14 cellular contexts compared by ENCODE assay signal in genomic region chr12:57389033-57389432, GRCh38. TPM values are rescaled to one million over a fixed set of nuclear protein-coding genes. Genes with fewer than 3 reads are reported as not detected.
DNase-seq lines count a peak whose midpoint lies in the region; ATAC-seq and TF ChIP-seq lines count a peak whose summit lies in the region.
"Had no signal": no experiment of that assay in that cellular context is flagged by ENCODE, and none has a peak within 500 bp of the region (broad histone marks: within the 10 kb centered on the region; RNA-seq: fewer than 3 reads in every experiment).

No MANE protein-coding gene starts in this region.

- no peak overlapping the region for H3K4me2 ChIP-seq in H9 (ENCODE audit: insufficient read depth, insufficient read length, low read length)

- H3K23ac ChIP-seq in H9 (ENCODE audit: insufficient read length, low read depth, low read length), result no peak overlapping the region

- TF ChIP-seq CTCF in cardiac fibroblast (IDR thresholded peaks at IDR 0.05; ENCODE audit: low read depth, low read length) (no peak), type B pancreatic cell (conservative IDR thresholded peaks at IDR 0.05) (no peak), H9 (conservative IDR thresholded peaks at IDR 0.05) (no peak)

- no peak for ATAC-seq in HG03139 (IDR thresholded peaks at IDR 0.05; ENCODE audit: unreplicated experiment)

- WGBS in H9 (ENCODE audit: extremely low coverage, insufficient read length, low lambda C conversion rate), result no CpG with 5 or more reads among the region's 3 CpGs

- no peaks in the 10 kb centered on the region for H3K27me3 ChIP-seq in H9 (ENCODE audit: insufficient read depth, low read length)

- H3K27ac ChIP-seq in H9 (ENCODE audit: insufficient read length, low read depth, low read length), result no peak overlapping the region

- in situ Hi-C loops in Caki2 (cut with HindIII; ENCODE audit: low pct_unique_long_range_greater_than_20kb, low sequenced_read_pairs), result no loop called here

- no peak overlapping the region for H3K4me3 Mint-ChIP-seq in type B pancreatic cell
- no peak overlapping the region for H3K4me3 Mint-ChIP-seq in H9
- H3K4me3 Mint-ChIP-seq: activated naive CD8-positive, alpha-beta T cell had no signal

- H3K36me3 Mint-ChIP-seq in type B pancreatic cell (peaks cover 21% of the 10 kb centered on the region), H9 (ENCODE audit: insufficient read depth in 1 of 3, low read depth in 3 of 3) (peaks cover 6 to 36% (median 27%) of the 10 kb centered on the region in 3 experiments)

- H3K4ac ChIP-seq in H9 (ENCODE audit: low read depth, low read length), result no peak overlapping the region

- no peak overlapping the region for H2BK120ac ChIP-seq in H9 (ENCODE audit: low read depth, low read length, poor library complexity, severe bottlenecking)

- no peaks in the 10 kb centered on the region; the same call in 1 of the 2 replicates for H3K4me1 ChIP-seq in H9 (ENCODE audit: insufficient read depth, low read length)

- H2BK20ac ChIP-seq in H9 (ENCODE audit: low read depth, low read length, poor library complexity, severe bottlenecking), result no peak overlapping the region

- H2BK5ac ChIP-seq in H9 (ENCODE audit: insufficient read length, low read length), result no peak overlapping the region

- H4K91ac ChIP-seq in H9 (ENCODE audit: insufficient read length, low read depth, low read length), result no peak overlapping the region

- no peak overlapping the region for H3K4me3 ChIP-seq in cardiac fibroblast (replicated peaks in 1 of 2; ENCODE audit: low read depth in 2 of 2, low read length in 2 of 2)

- no peak overlapping the region for H3K14ac ChIP-seq in H9 (ENCODE audit: insufficient read depth, low read length)

- no peak overlapping the region for H2BK12ac ChIP-seq in H9 (ENCODE audit: insufficient read length, low read depth, low read length)

- H3K79me1 ChIP-seq in H9 (ENCODE audit: insufficient read depth, low read depth, low read length, poor library complexity, severe bottlenecking), result no peaks in the 10 kb centered on the region

- H3T11ph ChIP-seq in H9 (ENCODE audit: low read length), result no peak overlapping the region

- H4K5ac ChIP-seq in H9 (ENCODE audit: insufficient read length, low read depth, low read length), result no peak overlapping the region

- no peak overlapping the region for H2AK5ac ChIP-seq in H9 (ENCODE audit: insufficient read length, low read length)

- H4K8ac ChIP-seq in H9 (replicated peaks; ENCODE audit: insufficient read length, low read depth, low read length), result no peak overlapping the region

- H3K9me3 ChIP-seq in H9 (ENCODE audit: control insufficient read depth, low read depth, low read length), result no peaks in the 10 kb centered on the region

- H3K27me3 Mint-ChIP-seq in type B pancreatic cell (no peaks in the 10 kb centered on the region), H9 (ENCODE audit: low read depth) (no peaks in the 10 kb centered on the region)
- H3K27me3 Mint-ChIP-seq: activated naive CD8-positive, alpha-beta T cell had no signal

- H3K56ac ChIP-seq in H9 (ENCODE audit: insufficient read length, low read depth, low read length), result no peak overlapping the region

- H3K9ac ChIP-seq in H9 (ENCODE audit: extremely low read depth, insufficient read length, low read length), result no peak overlapping the region

- H3K23me2 ChIP-seq in H9 (ENCODE audit: insufficient read length, low read depth, low read length, poor library complexity, severe bottlenecking), result no peaks in the 10 kb centered on the region

- H3K9me3 Mint-ChIP-seq in type B pancreatic cell, result no peaks in the 10 kb centered on the region
- H3K9me3 Mint-ChIP-seq in H9, result no peaks in the 10 kb centered on the region

- no peak overlapping the region for H2BK15ac ChIP-seq in H9 (ENCODE audit: low read depth, low read length)

- DNase-seq in Caki2 (ENCODE audit: low read depth) (peak; percentile 77), LHCN-M2 (ENCODE audit: low read depth) (peak; percentile 87), cardiac fibroblast (ENCODE audit: low read depth in 2 of 2) (peak; percentile 69 to 93), myocyte (ENCODE audit: low read depth) (peak; percentile 34), type B pancreatic cell (ENCODE audit: extremely low spot score, unreplicated experiment) (no peak), NCI-H2107 (lab: John Stamatoyannopoulos, UW) (no peak), H9 (no peak)
- DNase-seq: activated CD4-positive, CD25-positive, alpha-beta regulatory T cell; DMS79 treated with DMSO at 0.1 percent for 48 hours; H7; NCI-H1105; stimulated activated CD4-positive, alpha-beta T cell treated with anti-CD3 and anti-CD28 coated beads, Interleukin-12 subunit alpha, Interleukin-12 subunit beta, amount 100 ng/mL, for 4 hours had no signal

- peaks cover 6% of the 10 kb centered on the region for H3K4me1 Mint-ChIP-seq in type B pancreatic cell (ENCODE audit: unreplicated experiment)
- peaks cover 8 to 9% of the 10 kb centered on the region in 2 experiments for H3K4me1 Mint-ChIP-seq in H9

- H4K20me1 ChIP-seq in H9 (ENCODE audit: control insufficient read depth, insufficient read depth, insufficient read length), result no peaks in the 10 kb centered on the region

- H3K27ac Mint-ChIP-seq in type B pancreatic cell, result no peak overlapping the region
- no peak overlapping the region for H3K27ac Mint-ChIP-seq in H9
- H3K27ac Mint-ChIP-seq: activated naive CD8-positive, alpha-beta T cell had no signal

- H2AFZ ChIP-seq in H9 (ENCODE audit: low read length), result no peak overlapping the region

- H3K79me2 ChIP-seq in H9 (ENCODE audit: insufficient read depth, low read length), result no peaks in the 10 kb centered on the region

- no peak overlapping the region for H3K18ac ChIP-seq in H9 (ENCODE audit: insufficient read length, low read depth, low read length)

RNA-seq across cellular contexts. Expression of gene R3HDM2, which starts 41.8 kb away (rescaled TPM):
- total RNA-seq in Caki2 (2014; rRNA removed; shearing (Covaris generic); ENCODE audit: low replicate concordance), result 22.8 and 27.5 TPM in 2 replicates
- total RNA-seq in LHCN-M2 (2014; rRNA removed) (16.5 and 16.6 TPM in 2 replicates), myocyte (20.3 and 24.6 TPM in 2 replicates), type B pancreatic cell (ENCODE audit: low replicate concordance) (49.1 and 59.0 TPM in 2 replicates), H9 (2021) (43.9 and 45.4 TPM in 2 replicates)
- polyA plus RNA-seq in LHCN-M2 (2012), result 16.4 TPM
- polyA plus RNA-seq in myocyte (2012), result 27.9 TPM

RNA-seq across cellular contexts. Expression of gene INHBC, which starts 45.6 kb away (rescaled TPM):
- not detected in 2 replicates for total RNA-seq in Caki2 (2014; rRNA removed; shearing (Covaris generic); ENCODE audit: low replicate concordance)
- not detected in 2 replicates for total RNA-seq in LHCN-M2 (2014; rRNA removed)
- not detected for polyA plus RNA-seq in LHCN-M2 (2012)
- total RNA-seq in myocyte, result not detected in 2 replicates
- 0.09 TPM for polyA plus RNA-seq in myocyte (2012)
- total RNA-seq in type B pancreatic cell (ENCODE audit: low replicate concordance), result not detected in 2 replicates
- not detected in 2 replicates for total RNA-seq in H9 (2021)
- total RNA-seq: H7 had no signal

Comparison
In these comparisons a context has a peak if more than half of its experiments do, and no peak if none do; other contexts are left out.
1. DNase-seq: peak in Caki2 (single experiment), LHCN-M2 (single experiment), cardiac fibroblast (2 of 2) and myocyte (single experiment); none in type B pancreatic cell (single experiment), NCI-H2107 (single experiment) and H9 (single experiment).